Comparison of ENCODE assay signal across 15 cellular contexts in genomic region chr19:51341066-51341465, GRCh38. TPM values are rescaled to one million over a fixed set of nuclear protein-coding genes. Genes with fewer than 3 reads are reported as not detected.
DNase-seq lines count a peak whose midpoint lies in the region; ATAC-seq and TF ChIP-seq lines count a peak whose summit lies in the region.
"Had no signal": no experiment of that assay in that cellular context is flagged by ENCODE, and none has a peak within 500 bp of the region (broad histone marks: within the 10 kb centered on the region; RNA-seq: fewer than 3 reads in every experiment).

No MANE protein-coding gene starts in this region.

- DNase-seq in activated CD4-positive, alpha-beta T cell treated with anti-CD3 and anti-CD28 coated beads, Interleukin-2, amount 10 ng/mL, durations not matched to agents 24 days and 14 days, result no peak
- no peak for DNase-seq in activated CD4-positive, alpha-beta T cell treated with anti-CD3 and anti-CD28 coated beads for 48 hours
- DNase-seq in T-helper 17 cell (no peak), esophagus muscularis mucosa (ENCODE audit: extremely low spot score) (no peak), ovary (peak in 3 of 5 donors; percentile 41 to 46 (median 44)), epidermal melanocyte (ENCODE audit: insufficient read length, low spot score) (no peak), NCI-H345 (lab: John Stamatoyannopoulos, UW) (no peak), NCI-H1092 (lab: John Stamatoyannopoulos, UW) (no peak)
- DNase-seq: activated CD8-positive, alpha-beta memory T cell treated with anti-CD3 and anti-CD28 coated beads for 24 hours; body of pancreas; NCI-H748 treated with DMSO at 0.1 percent for 48 hours had no signal

- TF ChIP-seq CTCF in esophagus muscularis mucosa (IDR thresholded peaks at IDR 0.05) (no peak), ovary (IDR thresholded peaks at IDR 0.05) (no peak)

- TF ChIP-seq POLR2A in esophagus muscularis mucosa (IDR thresholded peaks at IDR 0.05; ENCODE audit: low read depth), result no peak
- no peak for TF ChIP-seq POLR2A in ovary (IDR thresholded peaks at IDR 0.05)

- H3K27me3 ChIP-seq in esophagus muscularis mucosa, result no peaks in the 10 kb centered on the region
- H3K27me3 ChIP-seq in ovary, result no peaks in the 10 kb centered on the region
- H3K27me3 ChIP-seq: body of pancreas had no signal

- no peak for ATAC-seq in T-helper 17 cell
- ATAC-seq: body of pancreas, SK-N-SH treated with all-trans-retinoic acid at 6 μM for 48 hours had no signal

- H3K4me1 Mint-ChIP-seq in activated CD4-positive, alpha-beta T cell treated with anti-CD3 and anti-CD28 coated beads, Interleukin-2, amount 10 ng/mL, durations not matched to agents 24 days and 14 days, result peaks cover 20% of the 10 kb centered on the region
- peaks cover 17% of the 10 kb centered on the region for H3K4me1 Mint-ChIP-seq in T-helper 17 cell

- peaks cover 6% of the 10 kb centered on the region for H3K27me3 Mint-ChIP-seq in activated CD4-positive, alpha-beta T cell treated with anti-CD3 and anti-CD28 coated beads, Interleukin-2, amount 10 ng/mL, durations not matched to agents 24 days and 14 days
- H3K27me3 Mint-ChIP-seq in T-helper 17 cell, result no peaks in the 10 kb centered on the region

- peaks cover 6 to 45% (median 24%) of the 10 kb centered on the region in 4 donors for H3K4me1 ChIP-seq in esophagus muscularis mucosa
- peaks cover 2% of the 10 kb centered on the region for H3K4me1 ChIP-seq in ovary (ENCODE audit: insufficient read depth)

- peak overlapping the region; percentile 90 for H3K4me3 Mint-ChIP-seq in activated CD4-positive, alpha-beta T cell treated with anti-CD3 and anti-CD28 coated beads, Interleukin-2, amount 10 ng/mL, durations not matched to agents 24 days and 14 days
- peak overlapping the region; percentile 69 for H3K4me3 Mint-ChIP-seq in T-helper 17 cell

- H3K4me3 ChIP-seq in esophagus muscularis mucosa, result peak overlapping the region in 1 of 4 donors; percentile 76
- no peak overlapping the region for H3K4me3 ChIP-seq in ovary
- H3K4me3 ChIP-seq: body of pancreas had no signal

- H3K36me3 ChIP-seq in esophagus muscularis mucosa (peaks cover 5 to 18% (median 14%) of the 10 kb centered on the region in 4 donors), ovary (no peaks in the 10 kb centered on the region)

- intact Hi-C loops in activated CD4-positive, alpha-beta T cell treated with anti-CD3 and anti-CD28 coated beads, Interleukin-2, amount 10 ng/mL, durations not matched to agents 24 days and 14 days (cut with micrococcal nuclease), result no loop called here
- intact Hi-C loops in esophagus muscularis mucosa (cut with DNase I) (loop anchor here (5.0 to 10.0 kb wide), 2 partner anchors 51 to 344 kb away; partner anchors contain the start of gene C19orf84), ovary (cut with DNase I) (loop anchor here in 2 of 4 donors (2.0 to 10.0 kb wide), 3 partner anchors 26 to 316 kb away; partner anchors contain the start of genes C19orf84 (in 1 of the 2) and ETFB (in 1 of the 2))

- H3K27ac ChIP-seq in esophagus muscularis mucosa (replicated peaks in 1 of 4), result peak overlapping the region; percentile 84 to 92 (median 88)
- H3K27ac ChIP-seq in ovary, result peak overlapping the region; percentile 27 to 77

- no peaks in the 10 kb centered on the region for H3K9me3 ChIP-seq in T-helper 17 cell (ENCODE audit: control insufficient read depth, low read length, poor library complexity, severe bottlenecking)
- no peaks in the 10 kb centered on the region for H3K9me3 ChIP-seq in esophagus muscularis mucosa
- H3K9me3 ChIP-seq in ovary, result no peaks in the 10 kb centered on the region
- H3K9me3 ChIP-seq: body of pancreas, neutrophil had no signal

- H3K9me3 Mint-ChIP-seq in activated CD4-positive, alpha-beta T cell treated with anti-CD3 and anti-CD28 coated beads, Interleukin-2, amount 10 ng/mL, durations not matched to agents 24 days and 14 days, result no peaks in the 10 kb centered on the region

- peaks cover 14% of the 10 kb centered on the region for H3K36me3 Mint-ChIP-seq in activated CD4-positive, alpha-beta T cell treated with anti-CD3 and anti-CD28 coated beads, Interleukin-2, amount 10 ng/mL, durations not matched to agents 24 days and 14 days (ENCODE audit: low read depth)
- H3K36me3 Mint-ChIP-seq in T-helper 17 cell (ENCODE audit: low read depth), result no peaks in the 10 kb centered on the region

- 96% methylated on average over 12 of the region's 18 CpGs for WGBS in esophagus muscularis mucosa
- 88 to 91% (median 89%) methylated on average over 18 of the region's 18 CpGs for WGBS in ovary, 3 donors

- peak overlapping the region; percentile 68 for H3K27ac Mint-ChIP-seq in activated CD4-positive, alpha-beta T cell treated with anti-CD3 and anti-CD28 coated beads, Interleukin-2, amount 10 ng/mL, durations not matched to agents 24 days and 14 days
- no peak overlapping the region for H3K27ac Mint-ChIP-seq in T-helper 17 cell

- TF ChIP-seq EP300 in esophagus muscularis mucosa (IDR thresholded peaks at IDR 0.05) (no peak), ovary (IDR thresholded peaks at IDR 0.05) (no peak)

RNA-seq across cellular contexts. Expression of gene VSIG10L, which starts 0.9 kb away (rescaled TPM):
- 7.1 and 7.2 TPM in 2 replicates for total RNA-seq in activated CD4-positive, alpha-beta T cell treated with anti-CD3 and anti-CD28 coated beads, Interleukin-2, amount 10 ng/mL, durations not matched to agents 24 days and 14 days
- total RNA-seq in T-helper 17 cell, result under 1 TPM in 1 of 2 donors, not detected in 1; 0.22 TPM
- 1 to 10 TPM; 1.3 to 3.4 (median 2.2) TPM for total RNA-seq in esophagus muscularis mucosa
- 1 to 10 TPM; 1.8 to 8.1 (median 5.4) TPM for total RNA-seq in ovary
- polyA plus RNA-seq in ovary, result 1 to 10 TPM; 4.4 to 6.9 TPM

RNA-seq across cellular contexts. Expression of gene ETFB, which starts 25.1 kb away (rescaled TPM):
- 194 and 199 TPM in 2 replicates for total RNA-seq in activated CD4-positive, alpha-beta T cell treated with anti-CD3 and anti-CD28 coated beads, Interleukin-2, amount 10 ng/mL, durations not matched to agents 24 days and 14 days
- total RNA-seq in T-helper 17 cell (10 to 100 TPM; 35.6 to 36.1 TPM), esophagus muscularis mucosa (100 to 1,000 TPM in 2 of 4 donors, 10 to 100 TPM in 2; 86.3 to 121 (median 106) TPM), ovary (10 to 100 TPM; 38.7 to 91.3 (median 63.3) TPM)
- 10 to 100 TPM; 12.4 to 86.7 TPM for polyA plus RNA-seq in ovary

RNA-seq across cellular contexts. Expression of gene CLDND2, which starts 27.7 kb away (rescaled TPM):
- total RNA-seq in activated CD4-positive, alpha-beta T cell treated with anti-CD3 and anti-CD28 coated beads, Interleukin-2, amount 10 ng/mL, durations not matched to agents 24 days and 14 days, result 18.7 and 19.6 TPM in 2 replicates
- total RNA-seq in T-helper 17 cell (under 1 TPM; 0.34 to 0.57 TPM), esophagus muscularis mucosa (not detected), ovary (1 to 10 TPM in 3 of 7 donors, under 1 TPM in 1, not detected in 3; 0.70 to 1.9 (median 1.5) TPM)
- under 1 TPM in 1 of 2 donors, not detected in 1; 0.59 TPM for polyA plus RNA-seq in ovary
- total RNA-seq: A673, body of pancreas, epithelial cell of proximal tubule had no signal

RNA-seq across cellular contexts. Expression of gene IGLON5, which starts 29.6 kb away (rescaled TPM):
- 1.2 and 1.8 TPM in 2 replicates for total RNA-seq in activated CD4-positive, alpha-beta T cell treated with anti-CD3 and anti-CD28 coated beads, Interleukin-2, amount 10 ng/mL, durations not matched to agents 24 days and 14 days
- total RNA-seq in T-helper 17 cell (not detected), esophagus muscularis mucosa (under 1 TPM in 1 of 4 donors, not detected in 3; 0.17 TPM), ovary (under 1 TPM in 6 of 7 donors, not detected in 1; 0.08 to 0.96 (median 0.29) TPM)
- polyA plus RNA-seq in ovary, result 1 to 10 TPM in 1 of 2 donors, under 1 TPM in 1; 0.13 to 1.6 TPM
- total RNA-seq: body of pancreas had no signal

RNA-seq across cellular contexts. Expression of gene NKG7, which starts 31.4 kb away (rescaled TPM):
- total RNA-seq in activated CD4-positive, alpha-beta T cell treated with anti-CD3 and anti-CD28 coated beads, Interleukin-2, amount 10 ng/mL, durations not matched to agents 24 days and 14 days, result 363 and 379 TPM in 2 replicates
- total RNA-seq in T-helper 17 cell (10 to 100 TPM; 10.7 to 13.0 TPM), esophagus muscularis mucosa (1 to 10 TPM in 3 of 4 donors, not detected in 1; 1.5 to 4.1 (median 2.4) TPM), ovary (1 to 10 TPM in 5 of 7 donors, under 1 TPM in 2; 0.40 to 3.1 (median 1.5) TPM)
- 1 to 10 TPM; 1.6 to 4.4 TPM for polyA plus RNA-seq in ovary
- total RNA-seq: A673, body of pancreas, epithelial cell of proximal tubule had no signal

Comparison
In these comparisons a context has a peak if more than half of its experiments do, and no peak if none do; other contexts are left out.
1. DNase-seq: peak in ovary (3 of 5); none in activated CD4-positive, alpha-beta T cell treated with anti-CD3 and anti-CD28 coated beads, Interleukin-2, amount 10 ng/mL, durations not matched to agents 24 days and 14 days (single experiment), activated CD4-positive, alpha-beta T cell treated with anti-CD3 and anti-CD28 coated beads for 48 hours (single experiment), T-helper 17 cell (0 of 3), esophagus muscularis mucosa (single experiment), epidermal melanocyte (single experiment), NCI-H345 (single experiment) and NCI-H1092 (single experiment).